8 cellular contexts compared by ENCODE assay signal in the genomic region with DNA sequence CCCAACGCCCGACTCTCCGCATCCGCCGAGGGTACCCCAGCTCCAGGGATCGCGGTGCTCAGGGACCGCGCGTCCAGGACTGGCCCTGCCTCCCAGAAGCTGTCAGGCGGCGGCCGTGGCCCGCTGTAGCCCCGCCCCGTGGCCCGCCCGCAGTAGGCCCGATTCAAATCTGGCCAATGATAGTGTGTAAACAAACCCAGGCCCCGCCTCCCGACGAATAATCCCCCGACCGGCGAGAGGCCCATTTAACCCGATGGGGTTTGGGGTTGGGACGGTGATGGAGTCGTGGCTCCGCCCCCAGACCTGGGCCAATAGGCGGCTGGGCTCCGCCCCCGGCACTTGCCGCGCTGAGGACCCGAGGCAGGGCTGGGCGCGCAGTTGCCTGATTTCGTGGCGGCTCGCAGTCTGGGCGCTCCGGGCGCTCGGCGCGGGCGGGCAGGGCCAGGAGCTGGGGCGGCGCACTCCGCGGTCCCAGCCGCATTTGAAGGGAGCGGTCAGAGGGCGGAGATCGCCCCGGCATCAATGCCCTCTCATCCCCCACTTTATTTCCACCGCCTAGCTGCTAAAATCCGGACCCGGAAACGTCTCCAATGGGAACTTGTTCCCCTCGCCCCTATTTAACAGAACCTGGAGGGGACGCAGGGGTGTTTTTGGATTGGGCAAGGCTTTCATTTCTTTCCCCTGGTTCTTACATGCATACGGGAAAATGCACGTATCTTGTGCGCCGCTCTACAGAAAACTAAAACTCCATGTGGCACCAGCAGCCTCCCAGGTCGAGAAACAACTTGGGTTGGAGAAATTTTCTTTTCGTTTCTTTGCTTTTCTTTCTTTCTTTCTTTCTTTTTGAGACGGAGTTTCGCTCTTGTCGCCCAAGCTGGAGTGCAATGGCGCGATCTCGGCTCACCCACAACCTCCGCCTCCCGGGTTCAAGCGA. TPM values are rescaled to one million over a fixed set of nuclear protein-coding genes. Genes with fewer than 3 reads are reported as not detected.
DNase-seq lines count a peak whose midpoint lies in the region; ATAC-seq and TF ChIP-seq lines count a peak whose summit lies in the region.

No MANE protein-coding gene starts in this region.

- H3K9ac ChIP-seq in SU-DHL-6 (ENCODE audit: low read length), result peak overlapping the region; percentile 87
- H3K9ac ChIP-seq in parathyroid adenoma, result no peak overlapping the region

- peak overlapping the region; percentile 80 for H3K4me3 Mint-ChIP-seq in activated naive CD8-positive, alpha-beta T cell treated with anti-CD3 and anti-CD28 coated beads, Interleukin-2, amount 50 U/mL, for 24 hours

- H2AFZ ChIP-seq in SU-DHL-6 (ENCODE audit: low read depth, low read length, severe bottlenecking) (peak overlapping the region; percentile 98), parathyroid adenoma (peak overlapping the region; percentile 96)

- H3K27ac Mint-ChIP-seq in activated naive CD8-positive, alpha-beta T cell treated with anti-CD3 and anti-CD28 coated beads, Interleukin-2, amount 50 U/mL, for 24 hours, result peak overlapping the region; percentile 80

- H3K4me3 ChIP-seq in GM12875 (ENCODE audit: low read depth, low read length), result peak overlapping the region; percentile 61
- H3K4me3 ChIP-seq in SU-DHL-6 (ENCODE audit: insufficient read depth, low read length, poor library complexity, severe bottlenecking), result peak overlapping the region; percentile 85
- peak overlapping the region; percentile 63 for H3K4me3 ChIP-seq in cardiac muscle cell
- H3K4me3 ChIP-seq in parathyroid adenoma (ENCODE audit: low read depth, low read length), result peak overlapping the region; percentile 74
- H3K4me3 ChIP-seq in tibial nerve, result peak overlapping the region; percentile 43 to 64 (median 56)

- H3K4me1 Mint-ChIP-seq in activated naive CD8-positive, alpha-beta T cell treated with anti-CD3 and anti-CD28 coated beads, Interleukin-2, amount 50 U/mL, for 24 hours, result peaks cover 30% of the 10 kb centered on the region

- H3K36me3 ChIP-seq in SU-DHL-6 (ENCODE audit: low read length) (no peaks in the 10 kb centered on the region), cardiac muscle cell (no peaks in the 10 kb centered on the region), parathyroid adenoma (ENCODE audit: control insufficient read depth, insufficient read depth, low read length) (no peaks in the 10 kb centered on the region), tibial nerve (no peaks in the 10 kb centered on the region)

- H3K4me1 ChIP-seq in cardiac muscle cell (ENCODE audit: low read depth) (peaks cover 4% of the 10 kb centered on the region), parathyroid adenoma (peaks cover 6% of the 10 kb centered on the region), tibial nerve (peaks cover 0 to 26% (median 6%) of the 10 kb centered on the region in 4 donors)

- H3K9me2 ChIP-seq in SU-DHL-6 (replicated peaks; ENCODE audit: insufficient read depth, low read length), result no peaks in the 10 kb centered on the region

- no peaks in the 10 kb centered on the region for H3K27me3 Mint-ChIP-seq in activated naive CD8-positive, alpha-beta T cell treated with anti-CD3 and anti-CD28 coated beads, Interleukin-2, amount 50 U/mL, for 24 hours

- H4K20me1 ChIP-seq in SU-DHL-6 (ENCODE audit: low read depth, low read length), result no peaks in the 10 kb centered on the region

- no peaks in the 10 kb centered on the region for H3K36me3 Mint-ChIP-seq in activated naive CD8-positive, alpha-beta T cell treated with anti-CD3 and anti-CD28 coated beads, Interleukin-2, amount 50 U/mL, for 24 hours (ENCODE audit: low read depth)

- peak; percentile 98 to 100 (median 99) for DNase-seq in NCI-H1417 (lab: John Stamatoyannopoulos, UW)
- peak; percentile 99 for DNase-seq in activated naive CD8-positive, alpha-beta T cell treated with anti-CD3 and anti-CD28 coated beads, Interleukin-2, amount 50 U/mL, for 24 hours
- peak; percentile 99 to 100 for DNase-seq in cardiac muscle cell (ENCODE audit: low read depth in 1 of 2, low spot score in 1 of 2)
- peak; percentile 99 to 100 for DNase-seq in tibial nerve (ENCODE audit: low spot score in 2 of 2)

- H3K79me2 ChIP-seq in SU-DHL-6 (ENCODE audit: insufficient read depth, low read length) (no peaks in the 10 kb centered on the region), parathyroid adenoma (no peaks in the 10 kb centered on the region)

- H3K9me3 Mint-ChIP-seq in activated naive CD8-positive, alpha-beta T cell treated with anti-CD3 and anti-CD28 coated beads, Interleukin-2, amount 50 U/mL, for 24 hours, result no peaks in the 10 kb centered on the region

- H3K4me2 ChIP-seq in SU-DHL-6 (ENCODE audit: low read depth, low read length, poor library complexity, severe bottlenecking) (peak overlapping the region; percentile 97), parathyroid adenoma (ENCODE audit: low read length) (peak overlapping the region; percentile 92)

- peak overlapping the region; percentile 58 for H3K27ac ChIP-seq in SU-DHL-6 (ENCODE audit: low read depth, low read length)
- H3K27ac ChIP-seq in cardiac muscle cell, result peak overlapping the region; percentile 91
- H3K27ac ChIP-seq in parathyroid adenoma, result peak overlapping the region; percentile 71
- peak overlapping the region; percentile 40 to 95 (median 83) for H3K27ac ChIP-seq in tibial nerve

- H3F3A ChIP-seq in SU-DHL-6 (ENCODE audit: insufficient read depth), result 0 out of 2 replicates have a peak, but pooled peaks cover 6% of the 10 kb centered on the region

- H3K27me3 ChIP-seq in SU-DHL-6 (ENCODE audit: low read length) (no peaks in the 10 kb centered on the region), cardiac muscle cell (no peaks in the 10 kb centered on the region), parathyroid adenoma (ENCODE audit: control insufficient read depth, insufficient read depth, low read length) (no peaks in the 10 kb centered on the region), tibial nerve (no peaks in the 10 kb centered on the region)

- TF ChIP-seq EP300 in tibial nerve (IDR thresholded peaks at IDR 0.05), result peak; percentile 92 to 94

- WGBS in tibial nerve, 2 donors, result 5 to 8% methylated on average over 56 to 68 of the region's 77 CpGs

- H3K9me3 ChIP-seq in SU-DHL-6 (ENCODE audit: insufficient read depth, low read length), result no peaks in the 10 kb centered on the region
- no peaks in the 10 kb centered on the region for H3K9me3 ChIP-seq in cardiac muscle cell (ENCODE audit: low read depth)
- no peaks in the 10 kb centered on the region for H3K9me3 ChIP-seq in parathyroid adenoma (ENCODE audit: control insufficient read depth, low read length)
- H3K9me3 ChIP-seq in tibial nerve, result no peaks in the 10 kb centered on the region

- peak; percentile 68 to 92 for TF ChIP-seq POLR2A in tibial nerve (IDR thresholded peaks at IDR 0.05)

- TF ChIP-seq CTCF in GM12875 (IDR thresholded peaks at IDR 0.05; ENCODE audit: borderline replicate concordance, insufficient read depth, low read depth, low read length), result no peak
- no peak for TF ChIP-seq CTCF in SU-DHL-6 (IDR thresholded peaks at IDR 0.05; ENCODE audit: insufficient read depth, low read length, poor library complexity, severe bottlenecking)
- no peak for TF ChIP-seq CTCF in cardiac muscle cell (IDR thresholded peaks at IDR 0.05; ENCODE audit: low read depth, low read length)
- TF ChIP-seq CTCF in parathyroid adenoma (IDR thresholded peaks at IDR 0.05), result no peak
- TF ChIP-seq CTCF in tibial nerve (IDR thresholded peaks at IDR 0.05), result peak in 3 of 5 experiments; percentile 5 to 51 (median 41)

- ATAC-seq in HG02763 (IDR thresholded peaks at IDR 0.05; ENCODE audit: unreplicated experiment), result peak; percentile 95
- peak; percentile 95 for ATAC-seq in activated naive CD8-positive, alpha-beta T cell treated with anti-CD3 and anti-CD28 coated beads, Interleukin-2, amount 50 U/mL, for 24 hours

RNA-seq across cellular contexts. Expression of a gene that starts 8.4 kb away (rescaled TPM):
- total RNA-seq in cardiac muscle cell (7.8 and 13.5 TPM in 2 replicates), tibial nerve (10 to 100 TPM in 2 of 4 donors, 1 to 10 TPM in 2; 6.1 to 23.1 (median 9.8) TPM)
- polyA plus RNA-seq in cardiac muscle cell, result 3.0 and 5.0 TPM in 2 replicates

RNA-seq across cellular contexts. Expression of a gene that starts 27.6 kb away (rescaled TPM):
- total RNA-seq in cardiac muscle cell (0.49 TPM in 1 of 2 replicates, not detected in the other), tibial nerve (under 1 TPM in 3 of 4 donors, not detected in 1; under 0.01 to 0.90 (median 0.66) TPM)
- not detected in 2 replicates for polyA plus RNA-seq in cardiac muscle cell

Comparison
In these comparisons a context has a peak if more than half of its experiments do, and no peak if none do; other contexts are left out.
1. Peak in every context shown above with its lines: DNase-seq, ATAC-seq, H3K4me3 ChIP-seq and H3K27ac ChIP-seq.
2. CTCF ChIP-seq: peak in tibial nerve (3 of 5); none in GM12875 (single experiment), SU-DHL-6 (single experiment), cardiac muscle cell (single experiment) and parathyroid adenoma (single experiment).